26 cellular contexts compared by ENCODE assay signal in genomic region chr1:1915911-1916835, GRCh38. TPM values are rescaled to one million over a fixed set of nuclear protein-coding genes. Genes with fewer than 3 reads are reported as not detected.
DNase-seq lines count a peak whose midpoint lies in the region; ATAC-seq, FAIRE-seq and TF ChIP-seq lines count a peak whose summit lies in the region.
"Had no signal": no experiment of that assay in that cellular context is flagged by ENCODE, and none has a peak within 500 bp of the region (broad histone marks: within the 10 kb centered on the region; RNA-seq: fewer than 3 reads in every experiment).

No MANE protein-coding gene starts in this region.

- ATAC-seq in CD4-positive, alpha-beta T cell (ENCODE audit: poor library complexity), result no peak
- ATAC-seq in pancreas, result peak; percentile 35 to 52 (median 42)
- ATAC-seq in HG03439 (IDR thresholded peaks at IDR 0.05; ENCODE audit: unreplicated experiment), result no peak
- ATAC-seq in activated T-cell treated with anti-CD3 and anti-CD28 coated beads, Interleukin-2, amount 50 U/mL, for 4 hours, result no peak
- no peak for ATAC-seq in HG02970 (IDR thresholded peaks at IDR 0.05; ENCODE audit: low FRiP score, unreplicated experiment)
- ATAC-seq: activated T-helper 17 cell treated with anti-CD3 and anti-CD28 coated beads, Interleukin-2, amount 50 U/mL, for 72 hours; HepG2 had no signal

- DNase-seq in CD4-positive, alpha-beta T cell, result no peak
- DNase-seq in glutamatergic neuron (peak; percentile 19), pancreas (peak; percentile 84 to 97 (median 93)), COLO829 (ENCODE audit: low spot score) (no peak)
- DNase-seq in activated T-cell treated with anti-CD3 and anti-CD28 coated beads, Interleukin-2, amount 50 U/mL, for 4 hours, result no peak
- DNase-seq: activated CD4-positive, alpha-beta T cell treated with anti-CD3 and anti-CD28 coated beads, Interleukin-2, amount 10 ng/mL, durations not matched to agents 24 days and 14 days; CD4-positive, alpha-beta memory T cell; esophagus squamous epithelium; NCI-H1105; NCI-H2029 treated with DMSO at 0.1 percent for 48 hours; NCI-H446 treated with DMSO at 0.1 percent for 48 hours; Peyer's patch; stimulated activated CD4-positive, alpha-beta T cell treated with anti-CD3 and anti-CD28 coated beads, Interleukin-2, amount 100 ng/mL, for 48 hours; T-helper 2 cell; tibial artery had no signal

- FAIRE-seq in pancreas (lab: Jason Lieb, UNC), result no peak
- FAIRE-seq: colon, HepG2 had no signal

- POLR2A ChIA-PET in CD4-positive, alpha-beta T cell (lab: Charles Lee), result no interaction called here

- H3K27ac ChIP-seq in C4-2B (peak overlapping the region; percentile 9; the same call in 1 of the 2 replicates), pancreas (peak overlapping the region; percentile 85 to 94 (median 90))
- no peak overlapping the region for H3K27ac ChIP-seq in CD4-positive, alpha-beta T cell (ENCODE audit: low read depth, low read length)
- H3K27ac ChIP-seq: HL-60, Peyer's patch, tibial artery had no signal

- H3K4me3 ChIP-seq in pancreas, result peak overlapping the region in 2 of 4 donors; percentile 55 to 59
- H3K4me3 ChIP-seq: esophagus squamous epithelium, Peyer's patch, smooth muscle cell, tibial artery had no signal

- no peaks in the 10 kb centered on the region for H3K9me3 Mint-ChIP-seq in CD4-positive, alpha-beta T cell
- peaks cover 4% of the 10 kb centered on the region for H3K9me3 Mint-ChIP-seq in glutamatergic neuron (ENCODE audit: unreplicated experiment)
- no peaks in the 10 kb centered on the region for H3K9me3 Mint-ChIP-seq in activated T-cell treated with anti-CD3 and anti-CD28 coated beads, Interleukin-2, amount 50 U/mL, for 4 hours
- H3K9me3 Mint-ChIP-seq: activated CD4-positive, alpha-beta T cell treated with anti-CD3 and anti-CD28 coated beads, Interleukin-2, amount 10 ng/mL, durations not matched to agents 24 days and 14 days; activated T-helper 17 cell treated with anti-CD3 and anti-CD28 coated beads, Interleukin-2, amount 50 U/mL, for 72 hours; CD4-positive, alpha-beta memory T cell; stimulated activated naive CD8-positive, alpha-beta T cell treated with anti-CD3 and anti-CD28 coated beads, Interleukin-15, Interleukin-2, amounts not matched to agents 100 ng/mL and 50 ng/mL, for 24 hours had no signal

- H3K4me1 ChIP-seq in pancreas, result peaks cover 7 to 26% (median 16%) of the 10 kb centered on the region in 3 donors

- no peaks in the 10 kb centered on the region for H3K36me3 ChIP-seq in pancreas
- H3K36me3 ChIP-seq: esophagus squamous epithelium, Peyer's patch, tibial artery had no signal

- H3K4me3 Mint-ChIP-seq in CD4-positive, alpha-beta T cell, result peak overlapping the region; percentile 58
- H3K4me3 Mint-ChIP-seq in glutamatergic neuron (ENCODE audit: unreplicated experiment), result no peak overlapping the region
- no peak overlapping the region for H3K4me3 Mint-ChIP-seq in activated T-cell treated with anti-CD3 and anti-CD28 coated beads, Interleukin-2, amount 50 U/mL, for 4 hours
- H3K4me3 Mint-ChIP-seq: activated CD4-positive, alpha-beta T cell treated with anti-CD3 and anti-CD28 coated beads, Interleukin-2, amount 10 ng/mL, durations not matched to agents 24 days and 14 days; activated T-helper 17 cell treated with anti-CD3 and anti-CD28 coated beads, Interleukin-2, amount 50 U/mL, for 72 hours; stimulated activated naive CD8-positive, alpha-beta T cell treated with anti-CD3 and anti-CD28 coated beads, Interleukin-15, Interleukin-2, amounts not matched to agents 100 ng/mL and 50 ng/mL, for 24 hours had no signal

- H3K27ac Mint-ChIP-seq in CD4-positive, alpha-beta T cell, result no peak overlapping the region
- H3K27ac Mint-ChIP-seq in glutamatergic neuron (ENCODE audit: unreplicated experiment), result no peak overlapping the region
- H3K27ac Mint-ChIP-seq: activated CD4-positive, alpha-beta T cell treated with anti-CD3 and anti-CD28 coated beads, Interleukin-2, amount 10 ng/mL, durations not matched to agents 24 days and 14 days; activated T-helper 17 cell treated with anti-CD3 and anti-CD28 coated beads, Interleukin-2, amount 50 U/mL, for 72 hours; progenitor cell of endocrine pancreas; stimulated activated naive CD8-positive, alpha-beta T cell treated with anti-CD3 and anti-CD28 coated beads, Interleukin-15, Interleukin-2, amounts not matched to agents 100 ng/mL and 50 ng/mL, for 24 hours had no signal

- WGBS in pancreas, 2 donors, result 42 to 43% methylated on average over 21 to 22 of the region's 22 CpGs

- CTCF ChIA-PET in CD4-positive, alpha-beta T cell (lab: Charles Lee), result interaction anchor here (0.7 kb wide), 1 partner anchor 57 kb away, joined by 3 read pairs; no protein-coding TSS in a partner anchor

- no peaks in the 10 kb centered on the region for H3K36me3 Mint-ChIP-seq in CD4-positive, alpha-beta T cell (ENCODE audit: low read depth)
- no peaks in the 10 kb centered on the region for H3K36me3 Mint-ChIP-seq in glutamatergic neuron (ENCODE audit: unreplicated experiment)
- no peaks in the 10 kb centered on the region for H3K36me3 Mint-ChIP-seq in activated T-cell treated with anti-CD3 and anti-CD28 coated beads, Interleukin-2, amount 50 U/mL, for 4 hours (ENCODE audit: insufficient read depth)
- H3K36me3 Mint-ChIP-seq: CD4-positive, alpha-beta memory T cell had no signal

- peaks cover 4% of the 10 kb centered on the region for H3K4me1 Mint-ChIP-seq in CD4-positive, alpha-beta T cell (ENCODE audit: low read depth)
- peaks cover 2% of the 10 kb centered on the region for H3K4me1 Mint-ChIP-seq in glutamatergic neuron (ENCODE audit: low read depth, unreplicated experiment)
- H3K4me1 Mint-ChIP-seq in activated T-cell treated with anti-CD3 and anti-CD28 coated beads, Interleukin-2, amount 50 U/mL, for 4 hours (ENCODE audit: low read depth), result peaks cover 7% of the 10 kb centered on the region
- H3K4me1 Mint-ChIP-seq: activated T-helper 17 cell treated with anti-CD3 and anti-CD28 coated beads, Interleukin-2, amount 50 U/mL, for 72 hours had no signal

- H3K9me3 ChIP-seq in CD4-positive, alpha-beta T cell (ENCODE audit: control insufficient read depth, low read length), result no peaks in the 10 kb centered on the region
- H3K9me3 ChIP-seq in pancreas, result no peaks in the 10 kb centered on the region
- H3K9me3 ChIP-seq: esophagus squamous epithelium, Peyer's patch, tibial artery had no signal

- H3K27me3 Mint-ChIP-seq in CD4-positive, alpha-beta T cell, result no peaks in the 10 kb centered on the region
- peaks cover 4% of the 10 kb centered on the region for H3K27me3 Mint-ChIP-seq in glutamatergic neuron (ENCODE audit: unreplicated experiment)
- H3K27me3 Mint-ChIP-seq in activated T-cell treated with anti-CD3 and anti-CD28 coated beads, Interleukin-2, amount 50 U/mL, for 4 hours (ENCODE audit: low read depth), result no peaks in the 10 kb centered on the region
- H3K27me3 Mint-ChIP-seq: activated T-helper 17 cell treated with anti-CD3 and anti-CD28 coated beads, Interleukin-2, amount 50 U/mL, for 72 hours had no signal

- no peak for TF ChIP-seq CTCF in C4-2B (conservative IDR thresholded peaks at IDR 0.05)
- TF ChIP-seq CTCF in CD4-positive, alpha-beta T cell (IDR thresholded peaks at IDR 0.05), result no peak
- TF ChIP-seq CTCF in glutamatergic neuron (IDR thresholded peaks at IDR 0.05; ENCODE audit: partially characterized antibody, unreplicated experiment), result no peak
- no peak for TF ChIP-seq CTCF in pancreas (IDR thresholded peaks at IDR 0.05)

- no peaks in the 10 kb centered on the region for H3K27me3 ChIP-seq in CD4-positive, alpha-beta T cell (ENCODE audit: control insufficient read depth, insufficient read depth, low read length)
- H3K27me3 ChIP-seq in pancreas, result no peaks in the 10 kb centered on the region
- H3K27me3 ChIP-seq: Peyer's patch had no signal

- intact Hi-C loops in CD4-positive, alpha-beta T cell (cut with DNase I, micrococcal nuclease), result loop anchor here in 1 of 2 experiments (5.0 kb wide), 1 partner anchor 216 kb away; no protein-coding TSS in a partner anchor
- intact Hi-C loops in pancreas (cut with DNase I), result no loop called here

RNA-seq across cellular contexts. Expression of gene CALML6, which starts 1.1 kb away (rescaled TPM):
- under 1 TPM; 0.47 to 0.69 TPM for total RNA-seq in CD4-positive, alpha-beta T cell
- total RNA-seq in glutamatergic neuron (ENCODE audit: unreplicated experiment) (5.2 TPM), pancreas (1 to 10 TPM in 3 of 6 donors, under 1 TPM in 3; 0.39 to 1.4 (median 0.86) TPM)
- 1 to 10 TPM; 3.6 to 4.4 TPM for polyA plus RNA-seq in pancreas
- total RNA-seq in activated T-cell treated with anti-CD3 and anti-CD28 coated beads, Interleukin-2, amount 50 U/mL, for 4 hours, result under 1 TPM; 0.38 to 0.61 (median 0.51) TPM
- total RNA-seq: activated CD4-positive, alpha-beta T cell treated with anti-CD3 and anti-CD28 coated beads, Interleukin-2, amount 10 ng/mL, durations not matched to agents 24 days and 14 days; Peyer's patch had no signal
- polyA plus RNA-seq: CD4-positive, alpha-beta memory T cell; neural cell had no signal

RNA-seq across cellular contexts. Expression of gene TMEM52, which starts 2.9 kb away (rescaled TPM):
- total RNA-seq in CD4-positive, alpha-beta T cell, result 1 to 10 TPM in 1 of 2 experiments, under 1 TPM in 1; 0.49 to 1.9 TPM
- total RNA-seq in glutamatergic neuron (ENCODE audit: unreplicated experiment) (5.4 TPM), pancreas (10 to 100 TPM; 43.6 to 98.9 (median 78.6) TPM)
- polyA plus RNA-seq in pancreas, result 100 to 1,000 TPM in 1 of 2 donors, 10 to 100 TPM in 1; 72.2 to 120 TPM
- total RNA-seq in activated T-cell treated with anti-CD3 and anti-CD28 coated beads, Interleukin-2, amount 50 U/mL, for 4 hours, result 1 to 10 TPM; 2.4 to 3.5 (median 2.5) TPM
- polyA plus RNA-seq: CD4-positive, alpha-beta memory T cell had no signal

RNA-seq across cellular contexts. Expression of gene GNB1, which starts 25.3 kb away (rescaled TPM):
- 100 to 1,000 TPM; 138 to 149 TPM for total RNA-seq in CD4-positive, alpha-beta T cell
- 734 TPM for total RNA-seq in glutamatergic neuron (ENCODE audit: unreplicated experiment)
- total RNA-seq in pancreas, result 100 to 1,000 TPM in 2 of 6 donors, 10 to 100 TPM in 4; 75.4 to 160 (median 97.5) TPM
- polyA plus RNA-seq in pancreas, result 10 to 100 TPM; 42.3 to 71.1 TPM
- 100 to 1,000 TPM; 354 to 395 (median 387) TPM for total RNA-seq in activated T-cell treated with anti-CD3 and anti-CD28 coated beads, Interleukin-2, amount 50 U/mL, for 4 hours

Comparison
In these comparisons a context has a peak if more than half of its experiments do, and no peak if none do; other contexts are left out.
1. ATAC-seq: peak in pancreas (4 of 4); none in CD4-positive, alpha-beta T cell (single experiment), HG03439 (single experiment), activated T-cell treated with anti-CD3 and anti-CD28 coated beads, Interleukin-2, amount 50 U/mL, for 4 hours (0 of 2) and HG02970 (single experiment).
2. DNase-seq: peak in glutamatergic neuron (single experiment) and pancreas (6 of 6); none in CD4-positive, alpha-beta T cell (0 of 10), COLO829 (single experiment) and activated T-cell treated with anti-CD3 and anti-CD28 coated beads, Interleukin-2, amount 50 U/mL, for 4 hours (single experiment).